In the genomic region with DNA sequence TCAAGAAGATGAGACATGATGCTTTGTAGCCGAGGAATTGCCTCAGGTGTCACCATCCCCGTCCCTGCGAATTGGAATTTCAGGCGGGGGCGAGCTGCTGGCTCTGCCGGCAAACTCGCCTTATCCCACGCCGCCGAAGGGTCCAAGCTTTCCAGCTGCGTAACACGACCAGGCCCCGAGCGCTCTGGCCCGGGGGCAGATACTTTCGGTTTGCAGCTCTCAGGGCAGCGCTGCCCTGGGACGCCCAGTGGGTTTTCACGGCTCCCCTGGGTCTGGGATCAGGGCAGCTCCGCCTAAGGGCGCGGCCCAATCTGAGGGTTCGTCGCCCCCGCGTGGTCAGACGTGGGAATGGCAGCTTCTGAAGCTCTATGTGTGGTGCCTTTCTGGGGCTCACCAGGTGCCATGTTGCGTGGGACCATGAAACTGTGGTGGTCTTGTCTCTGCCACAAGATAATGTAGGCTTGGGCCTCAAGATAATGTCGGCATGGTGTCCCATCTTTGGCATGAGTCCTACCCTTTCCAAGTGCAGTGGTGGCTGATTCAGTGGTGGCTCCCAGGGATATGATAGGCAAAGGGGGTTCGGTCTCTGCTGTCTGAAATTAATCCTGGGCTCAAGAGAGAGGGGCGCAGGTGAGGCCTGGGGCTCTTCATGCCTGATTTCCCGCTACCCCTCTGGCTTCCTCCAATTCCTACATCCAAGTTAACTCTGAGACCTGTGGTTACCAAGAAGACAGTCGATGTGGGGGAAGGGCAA, we compare ENCODE assay signal across 1 cellular context.
A peak's percentile ranks its signal among the peaks of the same experiment; 100 is the strongest.
TF ChIP-seq lines count a peak whose summit lies in the region.

No MANE protein-coding gene starts in this region.

TF ChIP-seq in HepG2, 621 proteins besides CTCF, POLR2A, EP300 and RAD21 (continued from another document and continues in another):
- TF ChIP-seq, protein P1, sequence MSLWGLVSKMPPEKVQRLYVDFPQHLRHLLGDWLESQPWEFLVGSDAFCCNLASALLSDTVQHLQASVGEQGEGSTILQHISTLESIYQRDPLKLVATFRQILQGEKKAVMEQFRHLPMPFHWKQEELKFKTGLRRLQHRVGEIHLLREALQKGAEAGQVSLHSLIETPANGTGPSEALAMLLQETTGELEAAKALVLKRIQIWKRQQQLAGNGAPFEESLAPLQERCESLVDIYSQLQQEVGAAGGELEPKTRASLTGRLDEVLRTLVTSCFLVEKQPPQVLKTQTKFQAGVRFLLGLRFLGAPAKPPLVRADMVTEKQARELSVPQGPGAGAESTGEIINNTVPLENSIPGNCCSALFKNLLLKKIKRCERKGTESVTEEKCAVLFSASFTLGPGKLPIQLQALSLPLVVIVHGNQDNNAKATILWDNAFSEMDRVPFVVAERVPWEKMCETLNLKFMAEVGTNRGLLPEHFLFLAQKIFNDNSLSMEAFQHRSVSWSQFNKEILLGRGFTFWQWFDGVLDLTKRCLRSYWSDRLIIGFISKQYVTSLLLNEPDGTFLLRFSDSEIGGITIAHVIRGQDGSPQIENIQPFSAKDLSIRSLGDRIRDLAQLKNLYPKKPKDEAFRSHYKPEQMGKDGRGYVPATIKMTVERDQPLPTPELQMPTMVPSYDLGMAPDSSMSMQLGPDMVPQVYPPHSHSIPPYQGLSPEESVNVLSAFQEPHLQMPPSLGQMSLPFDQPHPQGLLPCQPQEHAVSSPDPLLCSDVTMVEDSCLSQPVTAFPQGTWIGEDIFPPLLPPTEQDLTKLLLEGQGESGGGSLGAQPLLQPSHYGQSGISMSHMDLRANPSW (CRISPR knock-in tag; IDR thresholded peaks at IDR 0.05; ENCODE audit: borderline replicate concordance), result no peak; the same call in 1 of the 2 replicates
- 0 out of 2 replicates have a peak, but pooled peaks have one; percentile 59 for TF ChIP-seq EED (CRISPR knock-in tag; IDR thresholded peaks at IDR 0.05)
- TF ChIP-seq, protein P2, sequence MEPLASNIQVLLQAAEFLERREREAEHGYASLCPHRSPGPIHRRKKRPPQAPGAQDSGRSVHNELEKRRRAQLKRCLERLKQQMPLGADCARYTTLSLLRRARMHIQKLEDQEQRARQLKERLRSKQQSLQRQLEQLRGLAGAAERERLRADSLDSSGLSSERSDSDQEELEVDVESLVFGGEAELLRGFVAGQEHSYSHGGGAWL (CRISPR knock-in tag; IDR thresholded peaks at IDR 0.05), result peak; percentile 89
- TF ChIP-seq THYN1 (CRISPR knock-in tag; IDR thresholded peaks at IDR 0.05; ENCODE audit: borderline replicate concordance, low read depth), result peak; percentile 73; the same call in 1 of the 2 replicates
- TF ChIP-seq ZNF788 (CRISPR knock-in tag; IDR thresholded peaks at IDR 0.05; ENCODE audit: borderline replicate concordance), result peak; percentile 82; the same call in 1 of the 2 replicates
- TF ChIP-seq NCOA5 (CRISPR knock-in tag; IDR thresholded peaks at IDR 0.05), result no peak
- peak; percentile 84 for TF ChIP-seq PHF8 (CRISPR knock-in tag; IDR thresholded peaks at IDR 0.05)
- TF ChIP-seq JUN (CRISPR knock-in tag; IDR thresholded peaks at IDR 0.05), result 0 out of 2 replicates have a peak, but pooled peaks have one; percentile 50
- TF ChIP-seq SPEN (CRISPR knock-in tag; IDR thresholded peaks at IDR 0.05; ENCODE audit: low read depth), result peak; percentile 79; the same call in 1 of the 2 replicates
- peak; percentile 85; the same call in 1 of the 2 replicates for TF ChIP-seq ZNF136 (CRISPR knock-in tag; IDR thresholded peaks at IDR 0.05; ENCODE audit: low read depth)
- TF ChIP-seq, protein P3, sequence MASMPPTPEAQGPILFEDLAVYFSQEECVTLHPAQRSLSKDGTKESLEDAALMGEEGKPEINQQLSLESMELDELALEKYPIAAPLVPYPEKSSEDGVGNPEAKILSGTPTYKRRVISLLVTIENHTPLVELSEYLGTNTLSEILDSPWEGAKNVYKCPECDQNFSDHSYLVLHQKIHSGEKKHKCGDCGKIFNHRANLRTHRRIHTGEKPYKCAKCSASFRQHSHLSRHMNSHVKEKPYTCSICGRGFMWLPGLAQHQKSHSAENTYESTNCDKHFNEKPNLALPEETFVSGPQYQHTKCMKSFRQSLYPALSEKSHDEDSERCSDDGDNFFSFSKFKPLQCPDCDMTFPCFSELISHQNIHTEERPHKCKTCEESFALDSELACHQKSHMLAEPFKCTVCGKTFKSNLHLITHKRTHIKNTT (CRISPR knock-in tag; IDR thresholded peaks at IDR 0.05), result no peak
- peak; percentile 27; the same call in 1 of the 2 replicates for TF ChIP-seq MAZ (IDR thresholded peaks at IDR 0.05; ENCODE audit: borderline replicate concordance, low read depth, low read length)
- TF ChIP-seq MAZ (CRISPR knock-in tag; IDR thresholded peaks at IDR 0.05; ENCODE audit: low read depth), result peak; percentile 89
- TF ChIP-seq FOXK1 (CRISPR knock-in tag; IDR thresholded peaks at IDR 0.05; ENCODE audit: borderline replicate concordance, low read depth), result no peak; the same call in 1 of the 2 replicates
- TF ChIP-seq ZNF230 (CRISPR knock-in tag; IDR thresholded peaks at IDR 0.05), result peak; percentile 97
- no peak for TF ChIP-seq HNRNPH1 (optimal IDR thresholded peaks at IDR 0.05; ENCODE audit: low read depth, low read length)
- TF ChIP-seq ZNF792 (CRISPR knock-in tag; IDR thresholded peaks at IDR 0.05), result 0 out of 2 replicates have a peak, but pooled peaks have one; percentile 43
- TF ChIP-seq ZNF569 (CRISPR knock-in tag; IDR thresholded peaks at IDR 0.05; ENCODE audit: borderline replicate concordance), result no peak
- no peak for TF ChIP-seq NBN (conservative IDR thresholded peaks at IDR 0.05)
- TF ChIP-seq HMGA1 (CRISPR knock-in tag; conservative IDR thresholded peaks at IDR 0.05), result no peak
- TF ChIP-seq, protein P4, sequence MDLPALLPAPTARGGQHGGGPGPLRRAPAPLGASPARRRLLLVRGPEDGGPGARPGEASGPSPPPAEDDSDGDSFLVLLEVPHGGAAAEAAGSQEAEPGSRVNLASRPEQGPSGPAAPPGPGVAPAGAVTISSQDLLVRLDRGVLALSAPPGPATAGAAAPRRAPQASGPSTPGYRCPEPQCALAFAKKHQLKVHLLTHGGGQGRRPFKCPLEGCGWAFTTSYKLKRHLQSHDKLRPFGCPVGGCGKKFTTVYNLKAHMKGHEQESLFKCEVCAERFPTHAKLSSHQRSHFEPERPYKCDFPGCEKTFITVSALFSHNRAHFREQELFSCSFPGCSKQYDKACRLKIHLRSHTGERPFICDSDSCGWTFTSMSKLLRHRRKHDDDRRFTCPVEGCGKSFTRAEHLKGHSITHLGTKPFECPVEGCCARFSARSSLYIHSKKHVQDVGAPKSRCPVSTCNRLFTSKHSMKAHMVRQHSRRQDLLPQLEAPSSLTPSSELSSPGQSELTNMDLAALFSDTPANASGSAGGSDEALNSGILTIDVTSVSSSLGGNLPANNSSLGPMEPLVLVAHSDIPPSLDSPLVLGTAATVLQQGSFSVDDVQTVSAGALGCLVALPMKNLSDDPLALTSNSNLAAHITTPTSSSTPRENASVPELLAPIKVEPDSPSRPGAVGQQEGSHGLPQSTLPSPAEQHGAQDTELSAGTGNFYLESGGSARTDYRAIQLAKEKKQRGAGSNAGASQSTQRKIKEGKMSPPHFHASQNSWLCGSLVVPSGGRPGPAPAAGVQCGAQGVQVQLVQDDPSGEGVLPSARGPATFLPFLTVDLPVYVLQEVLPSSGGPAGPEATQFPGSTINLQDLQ (CRISPR knock-in tag; IDR thresholded peaks at IDR 0.05), result 0 out of 2 replicates have a peak, but pooled peaks have one; percentile 39
- TF ChIP-seq, protein P5, sequence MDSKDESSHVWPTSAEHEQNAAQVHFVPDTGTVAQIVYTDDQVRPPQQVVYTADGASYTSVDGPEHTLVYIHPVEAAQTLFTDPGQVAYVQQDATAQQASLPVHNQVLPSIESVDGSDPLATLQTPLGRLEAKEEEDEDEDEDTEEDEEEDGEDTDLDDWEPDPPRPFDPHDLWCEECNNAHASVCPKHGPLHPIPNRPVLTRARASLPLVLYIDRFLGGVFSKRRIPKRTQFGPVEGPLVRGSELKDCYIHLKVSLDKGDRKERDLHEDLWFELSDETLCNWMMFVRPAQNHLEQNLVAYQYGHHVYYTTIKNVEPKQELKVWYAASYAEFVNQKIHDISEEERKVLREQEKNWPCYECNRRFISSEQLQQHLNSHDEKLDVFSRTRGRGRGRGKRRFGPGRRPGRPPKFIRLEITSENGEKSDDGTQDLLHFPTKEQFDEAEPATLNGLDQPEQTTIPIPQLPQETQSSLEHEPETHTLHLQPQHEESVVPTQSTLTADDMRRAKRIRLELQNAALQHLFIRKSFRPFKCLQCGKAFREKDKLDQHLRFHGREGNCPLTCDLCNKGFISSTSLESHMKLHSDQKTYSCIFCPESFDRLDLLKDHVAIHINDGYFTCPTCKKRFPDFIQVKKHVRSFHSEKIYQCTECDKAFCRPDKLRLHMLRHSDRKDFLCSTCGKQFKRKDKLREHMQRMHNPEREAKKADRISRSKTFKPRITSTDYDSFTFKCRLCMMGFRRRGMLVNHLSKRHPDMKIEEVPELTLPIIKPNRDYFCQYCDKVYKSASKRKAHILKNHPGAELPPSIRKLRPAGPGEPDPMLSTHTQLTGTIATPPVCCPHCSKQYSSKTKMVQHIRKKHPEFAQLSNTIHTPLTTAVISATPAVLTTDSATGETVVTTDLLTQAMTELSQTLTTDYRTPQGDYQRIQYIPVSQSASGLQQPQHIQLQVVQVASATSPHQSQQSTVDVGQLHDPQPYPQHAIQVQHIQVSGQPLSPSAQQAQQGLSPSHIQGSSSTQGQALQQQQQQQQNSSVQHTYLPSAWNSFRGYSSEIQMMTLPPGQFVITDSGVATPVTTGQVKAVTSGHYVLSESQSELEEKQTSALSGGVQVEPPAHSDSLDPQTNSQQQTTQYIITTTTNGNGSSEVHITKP (CRISPR knock-in tag; IDR thresholded peaks at IDR 0.05; ENCODE audit: low read depth), result peak; percentile 85; the same call in 1 of the 2 replicates
- TF ChIP-seq HIVEP1 (CRISPR knock-in tag; IDR thresholded peaks at IDR 0.05), result peak; percentile 79
- TF ChIP-seq, protein P6, sequence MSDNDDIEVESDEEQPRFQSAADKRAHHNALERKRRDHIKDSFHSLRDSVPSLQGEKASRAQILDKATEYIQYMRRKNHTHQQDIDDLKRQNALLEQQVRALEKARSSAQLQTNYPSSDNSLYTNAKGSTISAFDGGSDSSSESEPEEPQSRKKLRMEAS (IDR thresholded peaks at IDR 0.05), result peak; percentile 46; the same call in 1 of the 2 replicates
- TF ChIP-seq, protein P7, sequence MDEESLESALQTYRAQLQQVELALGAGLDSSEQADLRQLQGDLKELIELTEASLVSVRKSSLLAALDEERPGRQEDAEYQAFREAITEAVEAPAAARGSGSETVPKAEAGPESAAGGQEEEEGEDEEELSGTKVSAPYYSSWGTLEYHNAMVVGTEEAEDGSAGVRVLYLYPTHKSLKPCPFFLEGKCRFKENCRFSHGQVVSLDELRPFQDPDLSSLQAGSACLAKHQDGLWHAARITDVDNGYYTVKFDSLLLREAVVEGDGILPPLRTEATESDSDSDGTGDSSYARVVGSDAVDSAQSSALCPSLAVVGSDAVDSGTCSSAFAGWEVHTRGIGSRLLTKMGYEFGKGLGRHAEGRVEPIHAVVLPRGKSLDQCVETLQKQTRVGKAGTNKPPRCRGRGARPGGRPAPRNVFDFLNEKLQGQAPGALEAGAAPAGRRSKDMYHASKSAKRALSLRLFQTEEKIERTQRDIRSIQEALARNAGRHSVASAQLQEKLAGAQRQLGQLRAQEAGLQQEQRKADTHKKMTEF (CRISPR knock-in tag; IDR thresholded peaks at IDR 0.05), result peak; percentile 82
- peak; percentile 67; the same call in 1 of the 2 replicates for TF ChIP-seq PAX8 (CRISPR knock-in tag; IDR thresholded peaks at IDR 0.05; ENCODE audit: borderline replicate concordance)
- TF ChIP-seq, protein P8, sequence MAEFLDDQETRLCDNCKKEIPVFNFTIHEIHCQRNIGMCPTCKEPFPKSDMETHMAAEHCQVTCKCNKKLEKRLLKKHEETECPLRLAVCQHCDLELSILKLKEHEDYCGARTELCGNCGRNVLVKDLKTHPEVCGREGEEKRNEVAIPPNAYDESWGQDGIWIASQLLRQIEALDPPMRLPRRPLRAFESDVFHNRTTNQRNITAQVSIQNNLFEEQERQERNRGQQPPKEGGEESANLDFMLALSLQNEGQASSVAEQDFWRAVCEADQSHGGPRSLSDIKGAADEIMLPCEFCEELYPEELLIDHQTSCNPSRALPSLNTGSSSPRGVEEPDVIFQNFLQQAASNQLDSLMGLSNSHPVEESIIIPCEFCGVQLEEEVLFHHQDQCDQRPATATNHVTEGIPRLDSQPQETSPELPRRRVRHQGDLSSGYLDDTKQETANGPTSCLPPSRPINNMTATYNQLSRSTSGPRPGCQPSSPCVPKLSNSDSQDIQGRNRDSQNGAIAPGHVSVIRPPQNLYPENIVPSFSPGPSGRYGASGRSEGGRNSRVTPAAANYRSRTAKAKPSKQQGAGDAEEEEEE (CRISPR knock-in tag; IDR thresholded peaks at IDR 0.05; ENCODE audit: borderline replicate concordance), result peak; percentile 85; the same call in 1 of the 2 replicates
- TF ChIP-seq, protein P9, sequence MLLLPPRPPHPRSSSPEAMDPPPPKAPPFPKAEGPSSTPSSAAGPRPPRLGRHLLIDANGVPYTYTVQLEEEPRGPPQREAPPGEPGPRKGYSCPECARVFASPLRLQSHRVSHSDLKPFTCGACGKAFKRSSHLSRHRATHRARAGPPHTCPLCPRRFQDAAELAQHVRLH (CRISPR knock-in tag; IDR thresholded peaks at IDR 0.05; ENCODE audit: borderline replicate concordance, low read depth), result peak; percentile 95; the same call in 1 of the 2 replicates
- TF ChIP-seq, protein P10, sequence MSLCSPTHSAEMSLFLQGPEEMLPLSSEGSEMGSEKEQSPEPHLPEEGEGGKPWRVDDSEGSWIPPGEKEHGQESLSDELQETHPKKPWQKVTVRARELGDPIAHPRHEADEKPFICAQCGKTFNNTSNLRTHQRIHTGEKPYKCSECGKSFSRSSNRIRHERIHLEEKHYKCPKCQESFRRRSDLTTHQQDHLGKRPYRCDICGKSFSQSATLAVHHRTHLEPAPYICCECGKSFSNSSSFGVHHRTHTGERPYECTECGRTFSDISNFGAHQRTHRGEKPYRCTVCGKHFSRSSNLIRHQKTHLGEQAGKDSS (CRISPR knock-in tag; IDR thresholded peaks at IDR 0.05; ENCODE audit: borderline replicate concordance, low read depth), result peak; percentile 70; the same call in 1 of the 2 replicates
- no peak for TF ChIP-seq SNRNP70 (IDR thresholded peaks at IDR 0.05; ENCODE audit: low read depth, low read length)
